19 cellular contexts compared by ENCODE assay signal in the genomic region with DNA sequence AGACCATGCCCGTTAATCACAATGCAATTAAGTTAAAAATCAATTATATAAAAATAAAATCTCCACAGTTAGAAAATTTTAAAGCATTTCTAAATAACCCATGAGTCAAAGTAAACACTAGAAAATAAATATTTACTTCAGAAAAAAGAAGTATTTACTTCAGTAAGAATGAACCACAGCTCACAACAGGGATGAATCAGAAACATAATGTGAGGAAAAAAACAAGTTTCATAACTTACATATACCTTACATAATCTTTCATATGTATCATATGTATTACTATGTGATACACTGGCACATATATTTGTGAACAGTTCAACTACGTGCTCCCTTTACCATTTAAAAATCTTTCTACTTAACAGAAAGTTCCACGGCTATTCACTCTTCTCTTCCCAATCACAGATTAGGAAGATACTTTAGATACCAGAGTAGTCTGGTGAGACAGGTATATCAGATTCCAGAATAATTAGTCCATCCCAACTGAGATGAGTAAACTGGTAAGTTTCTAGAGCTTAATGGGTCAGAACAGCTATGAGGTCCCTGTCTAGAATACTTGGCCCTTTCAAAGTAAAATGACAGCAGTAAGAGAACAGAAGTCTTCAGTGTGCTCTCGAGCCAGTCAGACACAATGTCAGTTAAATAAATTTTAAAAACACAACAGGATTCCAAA.
DNase-seq lines count a peak whose midpoint lies in the region; FAIRE-seq and TF ChIP-seq lines count a peak whose summit lies in the region.
"Had no signal": no experiment of that assay in that cellular context is flagged by ENCODE, and none has a peak within 500 bp of the region (broad histone marks: within the 10 kb centered on the region; RNA-seq: fewer than 3 reads in every experiment).

No MANE protein-coding gene starts in this region.

- no peak overlapping the region for H3T11ph ChIP-seq in H9 (ENCODE audit: low read length)

- H3K4me3 Mint-ChIP-seq in osteocyte (ENCODE audit: unreplicated experiment): peak overlapping the region; percentile 8
- H3K4me3 Mint-ChIP-seq in H9: no peak overlapping the region
- H3K4me3 Mint-ChIP-seq: naive thymus-derived CD4-positive, alpha-beta T cell had no signal

- H3K36me3 ChIP-seq in ascending aorta: no peaks in the 10 kb centered on the region
- no peaks in the 10 kb centered on the region for H3K36me3 ChIP-seq in keratinocyte (ENCODE audit: control insufficient read depth in 2 of 2, extremely low read depth in 1 of 2, insufficient read depth in 2 of 2, low read length in 2 of 2)
- no peaks in the 10 kb centered on the region for H3K36me3 ChIP-seq in spleen
- H3K36me3 ChIP-seq in prostate gland: no peaks in the 10 kb centered on the region
- H3K36me3 ChIP-seq: SJCRH30 had no signal

- H3K18ac ChIP-seq in H9 (ENCODE audit: insufficient read length, low read depth, low read length): no peak overlapping the region

- dilution Hi-C loops in keratinocyte (cut with MboI; ENCODE audit: extremely low pct_ligation_motif_present, low sequenced_read_pairs): no loop called here

- peak overlapping the region; percentile 19 for H3K9ac ChIP-seq in keratinocyte (ENCODE audit: control insufficient read depth, extremely low read depth, insufficient read depth, low read length)
- no peak overlapping the region for H3K9ac ChIP-seq in H9 (ENCODE audit: extremely low read depth, insufficient read length, low read length)

- no peak overlapping the region for H4K5ac ChIP-seq in H9 (ENCODE audit: insufficient read length, low read depth, low read length)

- FAIRE-seq in keratinocyte (lab: Jason Lieb, UNC): no peak
- FAIRE-seq: G401.6, HTR-8/SVneo had no signal

- H2BK15ac ChIP-seq in H9 (ENCODE audit: low read depth, low read length): no peak overlapping the region

- H3K9me3 Mint-ChIP-seq in osteocyte (ENCODE audit: unreplicated experiment): peaks cover 4% of the 10 kb centered on the region
- no peaks in the 10 kb centered on the region; a peak in 1 of 5 replicates for H3K9me3 Mint-ChIP-seq in H9

- H3K79me1 ChIP-seq in H9 (ENCODE audit: insufficient read depth, low read depth, low read length, poor library complexity, severe bottlenecking): no peaks in the 10 kb centered on the region

- no peak overlapping the region for H4K8ac ChIP-seq in H9 (replicated peaks; ENCODE audit: insufficient read length, low read depth, low read length)

- H2AK5ac ChIP-seq in H9 (ENCODE audit: insufficient read length, low read length): no peak overlapping the region

- H3K79me2 ChIP-seq in keratinocyte (ENCODE audit: control insufficient read depth, insufficient read depth, low read length): peaks cover 46% of the 10 kb centered on the region
- H3K79me2 ChIP-seq in H9 (ENCODE audit: insufficient read depth, low read length): no peaks in the 10 kb centered on the region; the same call in 1 of the 2 replicates

- H2AFZ ChIP-seq in keratinocyte (ENCODE audit: control insufficient read depth, low read length): no peak overlapping the region
- no peak overlapping the region for H2AFZ ChIP-seq in H9 (ENCODE audit: low read length)

- peaks cover 3% of the 10 kb centered on the region for H3K9me1 ChIP-seq in keratinocyte (ENCODE audit: control insufficient read depth, extremely low read depth, insufficient read depth, low read length)

- WGBS in H9 (ENCODE audit: extremely low coverage, insufficient read length, low lambda C conversion rate): no CpG with 5 or more reads among the region's 4 CpGs
- 86 to 95% (median 91%) methylated on average over 4 of the region's 4 CpGs for WGBS in spleen, 5 donors
- 83% methylated on average over 4 of the region's 4 CpGs for WGBS in prostate gland

- H3K27ac Mint-ChIP-seq in osteocyte (ENCODE audit: unreplicated experiment) (peak overlapping the region; percentile 95), H9 (no peak overlapping the region)
- H3K27ac Mint-ChIP-seq: naive thymus-derived CD4-positive, alpha-beta T cell had no signal

- no peak for TF ChIP-seq POLR2A in spleen (IDR thresholded peaks at IDR 0.05)
- no peak for TF ChIP-seq POLR2A in prostate gland (IDR thresholded peaks at IDR 0.05)

- no peak overlapping the region for H3K56ac ChIP-seq in H9 (ENCODE audit: insufficient read length, low read depth, low read length)

- no peak overlapping the region for H3K23ac ChIP-seq in H9 (ENCODE audit: insufficient read length, low read depth, low read length)

- H3K4ac ChIP-seq in H9 (ENCODE audit: low read depth, low read length): no peak overlapping the region

- H3K27me3 Mint-ChIP-seq in osteocyte (ENCODE audit: unreplicated experiment) (no peaks in the 10 kb centered on the region), H9 (ENCODE audit: low read depth) (no peaks in the 10 kb centered on the region)

- H3K27me3 ChIP-seq in ascending aorta (no peaks in the 10 kb centered on the region), keratinocyte (ENCODE audit: control insufficient read depth, extremely low read depth, insufficient read depth, low read length) (no peaks in the 10 kb centered on the region), H9 (ENCODE audit: insufficient read depth, low read length) (no peaks in the 10 kb centered on the region), spleen (replicated peaks in 1 of 7) (no peaks in the 10 kb centered on the region), prostate gland (replicated peaks; ENCODE audit: insufficient read depth) (no peaks in the 10 kb centered on the region)
- H3K27me3 ChIP-seq: SJCRH30 had no signal

- H4K20me1 ChIP-seq in keratinocyte (ENCODE audit: control insufficient read depth, extremely low read depth, insufficient read depth, low read length): no peaks in the 10 kb centered on the region
- H4K20me1 ChIP-seq in H9 (ENCODE audit: control insufficient read depth, insufficient read depth, insufficient read length): no peaks in the 10 kb centered on the region

- H2BK12ac ChIP-seq in H9 (ENCODE audit: insufficient read length, low read depth, low read length): no peak overlapping the region

- intact Hi-C loops in ascending aorta (cut with DNase I) (no loop called here), spleen (cut with DNase I; ENCODE audit: low total_unique reads) (no loop called here), prostate gland (cut with DNase I) (loop anchor here (10.0 kb wide), 1 partner anchor 74 kb away; the partner anchor contains the start of gene SH3RF1)

- no peak overlapping the region for H3K14ac ChIP-seq in H9 (ENCODE audit: insufficient read depth, low read length)

- H3K23me2 ChIP-seq in H9 (ENCODE audit: insufficient read length, low read depth, low read length, poor library complexity, severe bottlenecking): no peaks in the 10 kb centered on the region

- H3K9me3 ChIP-seq in ascending aorta: no peaks in the 10 kb centered on the region
- no peaks in the 10 kb centered on the region for H3K9me3 ChIP-seq in keratinocyte (ENCODE audit: control insufficient read depth, low read depth, low read length)
- no peaks in the 10 kb centered on the region for H3K9me3 ChIP-seq in H9 (ENCODE audit: control insufficient read depth, low read depth, low read length)
- peaks cover 0 to 7% (median 4%) of the 10 kb centered on the region in 8 donors for H3K9me3 ChIP-seq in spleen
- H3K9me3 ChIP-seq in prostate gland: no peaks in the 10 kb centered on the region
- H3K9me3 ChIP-seq: SJCRH30 had no signal

- H3K4me1 Mint-ChIP-seq in osteocyte (ENCODE audit: unreplicated experiment) (peaks cover 70% of the 10 kb centered on the region), H9 (peaks cover 12 to 21% of the 10 kb centered on the region in 2 experiments)
- H3K4me1 Mint-ChIP-seq: naive thymus-derived CD4-positive, alpha-beta T cell had no signal

- H4K91ac ChIP-seq in H9 (ENCODE audit: insufficient read length, low read depth, low read length): no peak overlapping the region

- no peak for TF ChIP-seq CTCF in ascending aorta (IDR thresholded peaks at IDR 0.05)
- no peak for TF ChIP-seq CTCF in keratinocyte (optimal IDR thresholded peaks at IDR 0.05 in 1 of 3, IDR thresholded peaks at IDR 0.05 in 1 of 3, conservative IDR thresholded peaks at IDR 0.05 in 1 of 3; ENCODE audit: extremely low read depth in 1 of 3, insufficient read depth in 2 of 3, low read length in 3 of 3)
- no peak for TF ChIP-seq CTCF in osteocyte (IDR thresholded peaks at IDR 0.05)
- TF ChIP-seq CTCF in H9 (conservative IDR thresholded peaks at IDR 0.05): no peak
- no peak for TF ChIP-seq CTCF in spleen (IDR thresholded peaks at IDR 0.05 in 8 of 11, conservative IDR thresholded peaks at IDR 0.05 in 3 of 11)
- no peak for TF ChIP-seq CTCF in prostate gland (IDR thresholded peaks at IDR 0.05)

- no peak overlapping the region for H2BK5ac ChIP-seq in H9 (ENCODE audit: insufficient read length, low read length)

- DNase-seq in ELR (ENCODE audit: low read depth) (peak; percentile 15), ascending aorta (ENCODE audit: low spot score in 2 of 2) (no peak), keratinocyte (ENCODE audit: low read depth, low spot score) (no peak), osteocyte (ENCODE audit: extremely low spot score, unreplicated experiment) (no peak), DMS 273 treated with DMSO at 0.1 percent for 48 hours (lab: John Stamatoyannopoulos, UW) (no peak), H9 (no peak), spleen (no peak), prostate gland (ENCODE audit: low spot score) (no peak)
- DNase-seq: activated CD4-positive, alpha-beta T cell treated with anti-CD3 and anti-CD28 coated beads for 4 hours; activated effector memory CD4-positive, alpha-beta T cell treated with anti-CD3 and anti-CD28 coated beads, Interleukin-2, amount 50 U/mL, for 16 hours; amniotic stem cell; naive thymus-derived CD4-positive, alpha-beta T cell; NCI-H748 treated with DMSO at 0.1 percent for 48 hours; OCI-M1; SJCRH30; stimulated activated CD4-positive, alpha-beta T cell treated with anti-CD3 and anti-CD28 coated beads, Interleukin-4, amount 100 ng/mL, for 24 hours; substantia nigra had no signal

- no peak overlapping the region for H2BK120ac ChIP-seq in H9 (ENCODE audit: low read depth, low read length, poor library complexity, severe bottlenecking)

- H3K4me3 ChIP-seq in ascending aorta: no peak overlapping the region
- H3K4me3 ChIP-seq in keratinocyte (ENCODE audit: control insufficient read depth in 2 of 3, extremely low read depth in 1 of 3, insufficient read depth in 2 of 3, low read depth in 1 of 3, low read length in 3 of 3): no peak overlapping the region
- no peak overlapping the region for H3K4me3 ChIP-seq in spleen
- no peak overlapping the region for H3K4me3 ChIP-seq in prostate gland
- H3K4me3 ChIP-seq: SJCRH30 had no signal

- H3K4me1 ChIP-seq in ascending aorta (peaks cover 2 to 18% of the 10 kb centered on the region in 2 donors), keratinocyte (ENCODE audit: control insufficient read depth, extremely low read depth, insufficient read depth, low read length) (peaks cover 27% of the 10 kb centered on the region), H9 (ENCODE audit: insufficient read depth, low read length) (no peaks in the 10 kb centered on the region), spleen (peaks cover 0 to 10% (median 0%) of the 10 kb centered on the region in 6 donors), prostate gland (replicated peaks) (no peaks in the 10 kb centered on the region)
- H3K4me1 ChIP-seq: SJCRH30 had no signal

- no peak overlapping the region for H2BK20ac ChIP-seq in H9 (ENCODE audit: low read depth, low read length, poor library complexity, severe bottlenecking)

- H3K36me3 Mint-ChIP-seq in osteocyte (ENCODE audit: unreplicated experiment) (peaks cover 8% of the 10 kb centered on the region), H9 (ENCODE audit: insufficient read depth in 1 of 3, low read depth in 3 of 3) (no peaks in the 10 kb centered on the region; a peak in 2 of 7 replicates)

- peak overlapping the region; percentile 49 for H3K4me2 ChIP-seq in keratinocyte (ENCODE audit: control insufficient read depth, extremely low read depth, insufficient read depth, low read depth, low read length)
- H3K4me2 ChIP-seq in H9 (ENCODE audit: insufficient read depth, insufficient read length, low read length): no peak overlapping the region

- H3K27ac ChIP-seq in ascending aorta (peak overlapping the region; percentile 69 to 71), keratinocyte (ENCODE audit: control insufficient read depth, insufficient read depth, low read length) (peak overlapping the region; percentile 72), H9 (ENCODE audit: insufficient read length, low read depth, low read length) (no peak overlapping the region), spleen (no peak overlapping the region), prostate gland (no peak overlapping the region)
- H3K27ac ChIP-seq: SJCRH30 had no signal

Comparison
In these comparisons a context has a peak if more than half of its experiments do, and no peak if none do; other contexts are left out.
1. H3K27ac ChIP-seq: peak in ascending aorta (2 of 2) and keratinocyte (single experiment); none in H9 (single experiment), spleen (0 of 8) and prostate gland (0 of 2).